Comparison of ENCODE assay signal across 19 cellular contexts in the genomic region with DNA sequence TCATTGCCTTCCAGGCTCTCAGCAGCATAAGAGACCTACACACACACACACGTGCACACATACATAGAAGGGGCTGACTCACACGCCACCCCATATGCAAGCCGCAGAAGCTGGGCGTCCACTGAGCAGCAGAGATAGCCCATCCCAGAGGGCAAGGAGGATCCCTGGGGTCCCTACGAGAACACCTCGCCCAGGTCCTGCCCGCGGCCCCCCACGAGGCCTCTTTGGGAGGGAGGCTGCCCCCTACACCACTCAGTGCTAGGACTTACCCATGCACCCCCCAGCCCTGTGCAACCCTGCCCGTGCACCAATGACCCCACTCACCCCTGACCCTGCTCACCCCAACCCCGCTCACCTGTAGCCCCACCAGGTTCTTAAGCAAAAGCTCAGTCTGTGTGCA. TPM values are rescaled to one million over a fixed set of nuclear protein-coding genes. Genes with fewer than 3 reads are reported as not detected.
DNase-seq lines count a peak whose midpoint lies in the region; TF ChIP-seq lines count a peak whose summit lies in the region.
"Had no signal": no experiment of that assay in that cellular context is flagged by ENCODE, and none has a peak within 500 bp of the region (broad histone marks: within the 10 kb centered on the region; RNA-seq: fewer than 3 reads in every experiment).

No MANE protein-coding gene starts in this region.

- H3K79me1 ChIP-seq in neuronal stem cell (ENCODE audit: low read depth, low read length) = no peaks in the 10 kb centered on the region

- H3K36me3 Mint-ChIP-seq in Calu3 (ENCODE audit: insufficient read depth, unreplicated experiment) (peaks cover 5% of the 10 kb centered on the region), brain (no peaks in the 10 kb centered on the region)
- H3K36me3 Mint-ChIP-seq: CD14-positive monocyte; CD4-positive, alpha-beta memory T cell had no signal

- no CpG with 5 or more reads among the region's 11 CpGs for WGBS in neuronal stem cell (ENCODE audit: extremely low coverage in 2 of 2, insufficient read length in 2 of 2, insufficient replicate concordance in 1 of 2), 2 donors
- 86% methylated on average over 11 of the region's 11 CpGs for WGBS in suprapubic skin

- no peak overlapping the region for H4K8ac ChIP-seq in neuronal stem cell (ENCODE audit: low read depth, low read length)

- H4K91ac ChIP-seq in neuronal stem cell (ENCODE audit: low read depth, low read length, poor library complexity) = no peak overlapping the region

- H3K4ac ChIP-seq in neuronal stem cell (ENCODE audit: low read length) = no peak overlapping the region

- peak overlapping the region; percentile 74 for H2BK15ac ChIP-seq in neuronal stem cell (ENCODE audit: low read length)

- H3K27me3 ChIP-seq in BLaER1 (no peaks in the 10 kb centered on the region), neuronal stem cell (ENCODE audit: control insufficient read depth in 3 of 3, insufficient read depth in 3 of 3, low read depth in 1 of 3, low read length in 3 of 3) (peaks cover 0 to 18% (median 0%) of the 10 kb centered on the region in 3 experiments), suprapubic skin (peaks cover 68% of the 10 kb centered on the region)
- H3K27me3 ChIP-seq: BE2C had no signal

- H3K9ac ChIP-seq in BLaER1 (peak overlapping the region; percentile 41; the same call in 1 of the 2 replicates), neuronal stem cell (ENCODE audit: low read depth, low read length, poor library complexity) (no peak overlapping the region)
- H3K9ac ChIP-seq: KMS-11 had no signal

- TF ChIP-seq POLR2A in suprapubic skin (IDR thresholded peaks at IDR 0.05) = no peak

- H3K27ac Mint-ChIP-seq in Calu3 (ENCODE audit: unreplicated experiment) = no peak overlapping the region
- H3K27ac Mint-ChIP-seq in brain = peak overlapping the region in 3 of 5 experiments; percentile 82 to 96 (median 83)
- H3K27ac Mint-ChIP-seq: GM23338, HFFc6 had no signal

- H3K4me3 Mint-ChIP-seq in Calu3 (ENCODE audit: low read depth, unreplicated experiment) (no peak overlapping the region), brain (peak overlapping the region in 1 of 5 experiments; percentile 60)
- H3K4me3 Mint-ChIP-seq: CD14-positive monocyte; CD4-positive, alpha-beta memory T cell; GM23338; HFFc6 had no signal

- in situ Hi-C loops in KBM-7 (cut with MboI; ENCODE audit: low pct_unique_long_range_greater_than_20kb, low sequenced_read_pairs) = no loop called here

- H3K9me3 Mint-ChIP-seq in Calu3 (ENCODE audit: low read depth, unreplicated experiment) = no peaks in the 10 kb centered on the region
- H3K9me3 Mint-ChIP-seq in brain = peaks cover 0 to 10% (median 0%) of the 10 kb centered on the region in 5 experiments
- H3K9me3 Mint-ChIP-seq: CD4-positive, alpha-beta memory T cell; GM23338; HFFc6 had no signal

- no peaks in the 10 kb centered on the region for H3K36me3 ChIP-seq in BLaER1
- H3K36me3 ChIP-seq in neuronal stem cell (replicated peaks in 1 of 2; ENCODE audit: control insufficient read depth in 2 of 2, insufficient read depth in 2 of 2, low read length in 2 of 2) = no peaks in the 10 kb centered on the region
- no peaks in the 10 kb centered on the region for H3K36me3 ChIP-seq in suprapubic skin
- H3K36me3 ChIP-seq: BE2C had no signal

- H3K23ac ChIP-seq in neuronal stem cell (ENCODE audit: low read depth, low read length, poor library complexity) = no peak overlapping the region

- DNase-seq in Calu3 (no peak), neuronal stem cell (ENCODE audit: low spot score) (no peak), KBM-7 (no peak), NCI-H82 (lab: John Stamatoyannopoulos, UW) (no peak), suprapubic skin (ENCODE audit: low spot score in 2 of 2) (no peak)
- DNase-seq: ACHN; BE2C; CD4-positive, alpha-beta memory T cell; DMS 273 treated with DMSO at 0.1 percent for 48 hours; DND-41; EL; HCEC 1CT; HFFc6 had no signal

- no peak overlapping the region for H2AFZ ChIP-seq in neuronal stem cell (ENCODE audit: low read length)
- H2AFZ ChIP-seq: GM23338 had no signal

- H3K4me1 ChIP-seq in BLaER1 (peaks cover 92% of the 10 kb centered on the region), neuronal stem cell (ENCODE audit: control insufficient read depth in 2 of 2, insufficient read depth in 1 of 2, low read depth in 1 of 2, low read length in 2 of 2) (peaks cover 11 to 20% of the 10 kb centered on the region in 2 donors), suprapubic skin (peaks cover 10% of the 10 kb centered on the region)

- no peaks in the 10 kb centered on the region for H4K20me1 ChIP-seq in BLaER1

- TF ChIP-seq CTCF in Calu3 (IDR thresholded peaks at IDR 0.05; ENCODE audit: unreplicated experiment) (peak; percentile 12), brain (conservative IDR thresholded peaks at IDR 0.05) (no peak), suprapubic skin (IDR thresholded peaks at IDR 0.05) (no peak)

- H2BK120ac ChIP-seq in neuronal stem cell (ENCODE audit: low read depth, low read length) = no peak overlapping the region

- H3K4me1 Mint-ChIP-seq in Calu3 (ENCODE audit: low read depth, unreplicated experiment) (peaks cover 19% of the 10 kb centered on the region), brain (peaks cover 84% of the 10 kb centered on the region)

- H3K27ac ChIP-seq in BLaER1 (no peak overlapping the region), neuronal stem cell (replicated peaks; ENCODE audit: low read length) (no peak overlapping the region), suprapubic skin (no peak overlapping the region)
- H3K27ac ChIP-seq: KMS-11 had no signal

- no peak overlapping the region for H2AK5ac ChIP-seq in neuronal stem cell (ENCODE audit: low read depth, low read length)

- TF ChIP-seq EP300 in suprapubic skin (IDR thresholded peaks at IDR 0.05) = no peak

- H3K4me2 ChIP-seq in BLaER1 (peak overlapping the region; percentile 95), neuronal stem cell (ENCODE audit: insufficient read depth, low read length, poor library complexity, severe bottlenecking) (no peak overlapping the region)
- H3K4me2 ChIP-seq: GM23338, KMS-11 had no signal

- H3K4me3 ChIP-seq in BLaER1 = peak overlapping the region; percentile 33; the same call in 1 of the 2 replicates
- H3K4me3 ChIP-seq in neuronal stem cell (ENCODE audit: low read length in 2 of 2) = no peak overlapping the region
- no peak overlapping the region for H3K4me3 ChIP-seq in suprapubic skin
- H3K4me3 ChIP-seq: GM23338 had no signal

- no peak overlapping the region for H3K14ac ChIP-seq in neuronal stem cell (ENCODE audit: low read length)

- no TSS peak for BruUV-seq in Calu3 (replicated peaks; lab: Mats Ljungman, UMichigan)

- H2BK5ac ChIP-seq in neuronal stem cell (ENCODE audit: low read length) = no peak overlapping the region

- no peak overlapping the region for H2BK12ac ChIP-seq in neuronal stem cell (ENCODE audit: low read length)

- intact Hi-C loops in Calu3 (cut with micrococcal nuclease; ENCODE audit: unreplicated experiment) = loop anchor here (5.0 kb wide), 1 partner anchor 104 kb away; no protein-coding TSS in a partner anchor

- no peaks in the 10 kb centered on the region for H3K9me3 ChIP-seq in BLaER1
- no peaks in the 10 kb centered on the region for H3K9me3 ChIP-seq in neuronal stem cell (replicated peaks in 1 of 2; ENCODE audit: control insufficient read depth in 2 of 2, insufficient read depth in 1 of 2, low read depth in 1 of 2, low read length in 2 of 2)
- no peaks in the 10 kb centered on the region for H3K9me3 ChIP-seq in suprapubic skin
- H3K9me3 ChIP-seq: BE2C had no signal

- CTCF ChIA-PET in Calu3 (lab: Charles Lee) = interaction anchor here (0.6 to 1.5 kb wide), 4 partner anchors 21 to 237 kb away, joined by 3 to 10 read pairs (median 6); no protein-coding TSS in a partner anchor

- peak overlapping the region; percentile 4 for H3K18ac ChIP-seq in neuronal stem cell (ENCODE audit: low read length)

- peaks cover 86% of the 10 kb centered on the region for H3K27me3 Mint-ChIP-seq in Calu3 (ENCODE audit: unreplicated experiment)
- H3K27me3 Mint-ChIP-seq in brain = peaks cover 7% of the 10 kb centered on the region

RNA-seq across cellular contexts. Expression of a gene that starts 20.6 kb away (rescaled TPM):
- total RNA-seq in Calu3 (2022) (not detected in 2 replicates), suprapubic skin (under 1 TPM in 2 of 4 donors, not detected in 2; 0.16 to 0.55 TPM)
- polyA plus RNA-seq in brain (ENCODE audit: insufficient read depth, low read depth, low replicate concordance) = 0.48 TPM
- 0.28 TPM for polyA plus RNA-seq in neuronal stem cell (2013, experiment 1 of 2)
- 0.21 TPM for polyA plus RNA-seq in neuronal stem cell (2013, experiment 2 of 2)
- total RNA-seq: G401 had no signal
- polyA plus RNA-seq: CD4-positive, alpha-beta memory T cell had no signal

RNA-seq across cellular contexts. Expression of a gene that starts 45.8 kb away (rescaled TPM):
- 51.9 and 63.9 TPM in 2 replicates for total RNA-seq in Calu3 (2022)
- 18.2 TPM for polyA plus RNA-seq in brain (ENCODE audit: insufficient read depth, low read depth, low replicate concordance)
- 3.5 TPM for polyA plus RNA-seq in neuronal stem cell (2013, experiment 1 of 2)
- 3.9 TPM for polyA plus RNA-seq in neuronal stem cell (2013, experiment 2 of 2)
- 10 to 100 TPM; 50.2 to 59.1 (median 52.7) TPM for total RNA-seq in suprapubic skin
